8 cellular contexts compared by ENCODE assay signal in genomic region chr9:128702445-128702948, GRCh38. TPM values are rescaled to one million over a fixed set of nuclear protein-coding genes. Genes with fewer than 3 reads are reported as not detected.
A peak's percentile ranks its signal among the peaks of the same experiment; 100 is the strongest.
DNase-seq lines count a peak whose midpoint lies in the region; ATAC-seq and TF ChIP-seq lines count a peak whose summit lies in the region.

Gene PKN3, plus strand, starts transcription at chr9:128702503. Its CDS starts 413 bp downstream, at chr9:128702916.

- no peaks in the 10 kb centered on the region for H3K9me3 Mint-ChIP-seq in CD14-positive monocyte

- peak within 1 kb of the TSS; percentile 89 for H3K4me2 ChIP-seq in OCI-LY3 (ENCODE audit: low read length)

- no peaks in the 10 kb centered on the region for H4K20me1 ChIP-seq in OCI-LY3 (ENCODE audit: insufficient read depth, low read length)

- intact Hi-C loops in CD14-positive monocyte (cut with micrococcal nuclease) = no loop called here

- peak; percentile 39 for ATAC-seq in HG03469 (IDR thresholded peaks at IDR 0.05; ENCODE audit: unreplicated experiment)

- H3K4me1 ChIP-seq in OCI-LY3 (ENCODE audit: low read length) = peaks cover 11% of the 10 kb centered on the region; the same call in 1 of the 2 replicates
- peaks cover 0 to 2% of the 10 kb centered on the region in 2 donors for H3K4me1 ChIP-seq in esophagus (ENCODE audit: control insufficient read depth in 2 of 2, insufficient read depth in 2 of 2, low read length in 1 of 2)

- H3K27me3 ChIP-seq in OCI-LY3 (ENCODE audit: low read depth, low read length) (no peaks in the 10 kb centered on the region), esophagus (ENCODE audit: control insufficient read depth in 1 of 2, insufficient read depth in 2 of 2, low read length in 2 of 2) (no peaks in the 10 kb centered on the region)

- H3K9me3 ChIP-seq in OCI-LY3 (ENCODE audit: insufficient read depth, low read length) (no peaks in the 10 kb centered on the region), esophagus (ENCODE audit: control insufficient read depth in 2 of 2, insufficient read depth in 1 of 2, low read depth in 1 of 2, low read length in 1 of 2) (no peaks in the 10 kb centered on the region)

- H3K4me3 ChIP-seq in OCI-LY3 (ENCODE audit: low read length) (peak within 1 kb of the TSS; percentile 96), esophagus (ENCODE audit: low read depth in 1 of 2, low read length in 2 of 2) (peak within 1 kb of the TSS; percentile 68 to 69)

- H3K27me3 Mint-ChIP-seq in CD14-positive monocyte (ENCODE audit: low read depth in 3 of 3) = peaks cover 8 to 13% (median 12%) of the 10 kb centered on the region in 3 donors

- no peaks in the 10 kb centered on the region for H3K36me3 Mint-ChIP-seq in CD14-positive monocyte

- H3K4me1 Mint-ChIP-seq in CD14-positive monocyte = peaks cover 13% of the 10 kb centered on the region

- H3K27ac Mint-ChIP-seq in CD14-positive monocyte = peak within 1 kb of the TSS in 4 of 7 donors; percentile 30 to 76 (median 46)

- peak within 1 kb of the TSS; percentile 64 for H2AFZ ChIP-seq in OCI-LY3 (ENCODE audit: low read depth, low read length)

- H3K9ac ChIP-seq in OCI-LY3 (ENCODE audit: low read length) = peak within 1 kb of the TSS; percentile 91

- H3K27ac ChIP-seq in OCI-LY3 (ENCODE audit: low read length) (peak within 1 kb of the TSS; percentile 42), esophagus (ENCODE audit: low read depth in 2 of 2, low read length in 1 of 2) (peak within 1 kb of the TSS; percentile 50 to 66)

- peaks cover 23% of the 10 kb centered on the region for H3K79me2 ChIP-seq in OCI-LY3 (ENCODE audit: low read length)

- H3K36me3 ChIP-seq in OCI-LY3 (replicated peaks; ENCODE audit: low read depth, low read length) = peaks cover 9% of the 10 kb centered on the region
- H3K36me3 ChIP-seq in esophagus (ENCODE audit: control insufficient read depth in 2 of 2, insufficient read depth in 2 of 2, low read length in 1 of 2) = no peaks in the 10 kb centered on the region

- H3K4me3 Mint-ChIP-seq in CD14-positive monocyte = peak within 1 kb of the TSS; percentile 80 to 91

- TF ChIP-seq CTCF in CD14-positive monocyte (IDR thresholded peaks at IDR 0.05) = peak; percentile 92
- TF ChIP-seq CTCF in OCI-LY3 (IDR thresholded peaks at IDR 0.05; ENCODE audit: low read depth, low read length) = peak; percentile 69

- 0 to 1% methylated on average over 47 to 65 of the region's 65 CpGs for WGBS in esophagus, 2 donors

- DNase-seq in CD14-positive monocyte (ENCODE audit: low spot score) = peak; percentile 78
- peak; percentile 96 for DNase-seq in GM19238 (ENCODE audit: insufficient read length, low spot score)
- peak; percentile 91 for DNase-seq in activated T-cell treated with anti-CD3 and anti-CD28 coated beads for 48 hours (ENCODE audit: low read depth)
- DNase-seq in myocyte (ENCODE audit: low read depth) = peak; percentile 85
- peak; percentile 75 to 83 for DNase-seq in stimulated activated CD8-positive, alpha-beta memory T cell treated with anti-CD3 and anti-CD28 coated beads, Interleukin-7, amount 100 ng/mL, for 48 hours (ENCODE audit: extremely low read depth in 1 of 2, low read depth in 1 of 2)

RNA-seq across cellular contexts. Expression of gene PKN3, which starts in this region (rescaled TPM):
- under 1 TPM; 0.11 to 0.27 TPM for polyA plus RNA-seq in CD14-positive monocyte
- polyA plus RNA-seq in esophagus = 1 to 10 TPM; 3.5 to 4.3 TPM
- 2.0 TPM in 2 replicates for total RNA-seq in myocyte
- polyA plus RNA-seq in myocyte (2012) = 2.2 TPM

Comparison
In these comparisons a context has a peak if more than half of its experiments do, and no peak if none do; other contexts are left out.
1. Peak in every context shown above with its lines: DNase-seq, ATAC-seq, H3K4me3 ChIP-seq and H3K27ac ChIP-seq.
2. Peak in DNase-seq in CD14-positive monocyte; RNA of the gene not detected or under 1 TPM.